ENCODE assay signal across 9 cellular contexts in the genomic region with DNA sequence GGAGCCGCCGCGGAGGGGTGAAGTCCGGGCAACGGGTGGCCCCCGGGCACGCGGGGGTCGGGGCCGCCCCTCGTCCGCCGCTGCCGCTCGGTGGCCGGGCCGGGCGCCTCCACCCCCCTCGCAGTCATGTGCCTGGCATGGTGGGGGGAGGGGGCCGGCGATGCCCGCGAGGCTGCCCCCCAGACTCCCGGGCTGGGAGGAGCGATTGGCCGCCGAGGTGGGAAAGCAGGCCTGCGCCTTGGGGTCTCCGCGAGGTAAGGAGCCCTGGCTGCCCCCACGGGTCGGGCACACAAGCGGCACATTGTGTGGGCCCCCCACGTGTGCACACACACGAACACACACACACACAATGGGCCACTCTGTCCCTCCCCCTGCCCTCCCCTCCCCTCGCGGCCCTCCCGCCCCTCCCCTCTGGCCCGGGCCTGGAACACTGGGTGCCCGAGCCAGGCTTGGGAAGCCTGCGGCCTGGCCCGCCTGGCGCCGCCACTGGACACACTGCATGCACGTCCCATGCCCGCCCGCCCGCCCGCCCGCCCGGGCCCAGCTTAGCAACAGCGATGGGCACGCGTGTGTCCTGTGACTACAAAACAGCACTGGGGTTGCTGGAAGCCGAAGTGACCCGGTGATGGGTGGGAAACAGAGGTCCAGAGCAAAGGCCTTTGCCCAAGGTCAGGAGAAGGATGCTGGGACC. TPM values are rescaled to one million over a fixed set of nuclear protein-coding genes. Genes with fewer than 3 reads are reported as not detected.
A peak's percentile ranks its signal among the peaks of the same experiment; 100 is the strongest.
DNase-seq lines count a peak whose midpoint lies in the region; ATAC-seq and TF ChIP-seq lines count a peak whose summit lies in the region.
"Had no signal": no experiment of that assay in that cellular context is flagged by ENCODE, and none has a peak within 500 bp of the region (broad histone marks: within the 10 kb centered on the region; RNA-seq: fewer than 3 reads in every experiment).

No MANE protein-coding gene starts in this region.

- no peak overlapping the region for H2AFZ ChIP-seq in PC-9

- H3F3A ChIP-seq in PC-9 (ENCODE audit: insufficient read depth, low read depth) = no peaks in the 10 kb centered on the region

- H3K27me3 Mint-ChIP-seq in neural crest cell (ENCODE audit: low read depth) = peaks cover 3% of the 10 kb centered on the region
- peaks cover 12% of the 10 kb centered on the region for H3K27me3 Mint-ChIP-seq in activated CD4-positive, alpha-beta T cell treated with anti-CD3 and anti-CD28 coated beads, Interleukin-2, amount 10 ng/mL, durations not matched to agents 7 days and 5 days
- peaks cover 7% of the 10 kb centered on the region for H3K27me3 Mint-ChIP-seq in activated T-helper 1 cell treated with anti-CD3 and anti-CD28 coated beads, Interleukin-12 subunit alpha, Interleukin-12 subunit beta, Interleukin-2, Interleukin-4 antibody, amounts not matched to agents 30 ng/mL and 10 ng/mL and 1 ng/mL, durations not matched to agents 14 hours and 24 hours and 36 hours (ENCODE audit: insufficient read depth)
- peaks cover 6% of the 10 kb centered on the region for H3K27me3 Mint-ChIP-seq in activated CD8-positive, alpha-beta T cell treated with anti-CD3 and anti-CD28 coated beads for 36 hours

- H3K9me3 Mint-ChIP-seq in neural crest cell = no peaks in the 10 kb centered on the region
- no peaks in the 10 kb centered on the region for H3K9me3 Mint-ChIP-seq in activated CD4-positive, alpha-beta T cell treated with anti-CD3 and anti-CD28 coated beads, Interleukin-2, amount 10 ng/mL, durations not matched to agents 7 days and 5 days
- no peaks in the 10 kb centered on the region for H3K9me3 Mint-ChIP-seq in activated T-helper 1 cell treated with anti-CD3 and anti-CD28 coated beads, Interleukin-12 subunit alpha, Interleukin-12 subunit beta, Interleukin-2, Interleukin-4 antibody, amounts not matched to agents 30 ng/mL and 10 ng/mL and 1 ng/mL, durations not matched to agents 14 hours and 24 hours and 36 hours
- no peaks in the 10 kb centered on the region for H3K9me3 Mint-ChIP-seq in activated CD8-positive, alpha-beta T cell treated with anti-CD3 and anti-CD28 coated beads for 36 hours
- H3K9me3 Mint-ChIP-seq: stimulated activated memory B cell treated with anti-CD40 and anti-IgM and Interleukin-4, amounts not matched to agents 10 μg/mL and 1 μg/mL and 100 μg/mL, for 72 hours had no signal

- H3K27ac ChIP-seq in PC-9 (no peak overlapping the region), esophagus (ENCODE audit: low read depth in 2 of 2, low read length in 1 of 2) (no peak overlapping the region)

- peaks cover 8% of the 10 kb centered on the region for H3K4me1 Mint-ChIP-seq in neural crest cell
- no peaks in the 10 kb centered on the region for H3K4me1 Mint-ChIP-seq in activated CD4-positive, alpha-beta T cell treated with anti-CD3 and anti-CD28 coated beads, Interleukin-2, amount 10 ng/mL, durations not matched to agents 7 days and 5 days
- no peaks in the 10 kb centered on the region for H3K4me1 Mint-ChIP-seq in activated T-helper 1 cell treated with anti-CD3 and anti-CD28 coated beads, Interleukin-12 subunit alpha, Interleukin-12 subunit beta, Interleukin-2, Interleukin-4 antibody, amounts not matched to agents 30 ng/mL and 10 ng/mL and 1 ng/mL, durations not matched to agents 14 hours and 24 hours and 36 hours (ENCODE audit: low read depth)
- H3K4me1 Mint-ChIP-seq in activated CD8-positive, alpha-beta T cell treated with anti-CD3 and anti-CD28 coated beads for 36 hours (ENCODE audit: low read depth) = no peaks in the 10 kb centered on the region

- H3K4me2 ChIP-seq in PC-9 = peak overlapping the region; percentile 38; the same call in 1 of the 2 replicates

- no TSS peak for BruUV-seq in PC-9 (replicated peaks; lab: Mats Ljungman, UMichigan)

- no peaks in the 10 kb centered on the region for H3K9me2 ChIP-seq in PC-9 (ENCODE audit: insufficient read depth)

- intact Hi-C loops in PC-9 (cut with micrococcal nuclease; ENCODE audit: unreplicated experiment) = no loop called here
- intact Hi-C loops in activated T-helper 1 cell treated with anti-CD3 and anti-CD28 coated beads, Interleukin-12 subunit alpha, Interleukin-12 subunit beta, Interleukin-2, Interleukin-4 antibody, amounts not matched to agents 30 ng/mL and 10 ng/mL and 1 ng/mL, durations not matched to agents 14 hours and 24 hours and 36 hours (cut with micrococcal nuclease) = no loop called here
- intact Hi-C loops in activated CD8-positive, alpha-beta T cell treated with anti-CD3 and anti-CD28 coated beads for 36 hours (cut with micrococcal nuclease) = no loop called here

- no peaks in the 10 kb centered on the region for H3K9me3 ChIP-seq in PC-9 (ENCODE audit: insufficient read depth, low read depth)
- no peaks in the 10 kb centered on the region for H3K9me3 ChIP-seq in esophagus (ENCODE audit: control insufficient read depth in 2 of 2, insufficient read depth in 1 of 2, low read depth in 1 of 2, low read length in 1 of 2)

- H4K20me1 ChIP-seq in PC-9 (ENCODE audit: insufficient read depth) = no peaks in the 10 kb centered on the region

- H3K27ac Mint-ChIP-seq in neural crest cell (ENCODE audit: unreplicated experiment) = no peak overlapping the region
- H3K27ac Mint-ChIP-seq in activated CD4-positive, alpha-beta T cell treated with anti-CD3 and anti-CD28 coated beads, Interleukin-2, amount 10 ng/mL, durations not matched to agents 7 days and 5 days = no peak overlapping the region
- H3K27ac Mint-ChIP-seq in activated T-helper 1 cell treated with anti-CD3 and anti-CD28 coated beads, Interleukin-12 subunit alpha, Interleukin-12 subunit beta, Interleukin-2, Interleukin-4 antibody, amounts not matched to agents 30 ng/mL and 10 ng/mL and 1 ng/mL, durations not matched to agents 14 hours and 24 hours and 36 hours = no peak overlapping the region
- no peak overlapping the region for H3K27ac Mint-ChIP-seq in activated CD8-positive, alpha-beta T cell treated with anti-CD3 and anti-CD28 coated beads for 36 hours
- H3K27ac Mint-ChIP-seq: stimulated activated memory B cell treated with anti-CD40 and anti-IgM and Interleukin-4, amounts not matched to agents 10 μg/mL and 1 μg/mL and 100 μg/mL, for 72 hours had no signal

- no peak for ATAC-seq in HG02870 (IDR thresholded peaks at IDR 0.05; ENCODE audit: unreplicated experiment)
- no peak for ATAC-seq in activated CD8-positive, alpha-beta T cell treated with anti-CD3 and anti-CD28 coated beads for 36 hours

- no peaks in the 10 kb centered on the region for H3K79me2 ChIP-seq in PC-9 (ENCODE audit: low read depth)

- H3K36me3 ChIP-seq in PC-9 (ENCODE audit: low read depth) (no peaks in the 10 kb centered on the region), esophagus (ENCODE audit: control insufficient read depth in 2 of 2, insufficient read depth in 2 of 2, low read length in 1 of 2) (no peaks in the 10 kb centered on the region)

- CTCF ChIA-PET in PC-9 (lab: Charles Lee) = no interaction called here
- CTCF ChIA-PET in activated CD4-positive, alpha-beta T cell treated with anti-CD3 and anti-CD28 coated beads, Interleukin-2, amount 10 ng/mL, durations not matched to agents 7 days and 5 days (lab: Charles Lee) = no interaction called here
- CTCF ChIA-PET in activated CD8-positive, alpha-beta T cell treated with anti-CD3 and anti-CD28 coated beads for 36 hours (lab: Charles Lee) = no interaction called here

- TF ChIP-seq CTCF in PC-9 (conservative IDR thresholded peaks at IDR 0.05) = no peak
- no peak for TF ChIP-seq CTCF in neural crest cell (conservative IDR thresholded peaks at IDR 0.05)
- TF ChIP-seq CTCF in activated CD8-positive, alpha-beta T cell treated with anti-CD3 and anti-CD28 coated beads for 36 hours (IDR thresholded peaks at IDR 0.05) = no peak

- 13 to 49% methylated on average over 42 to 54 of the region's 56 CpGs for WGBS in esophagus, 2 donors

- no peaks in the 10 kb centered on the region for H3K36me3 Mint-ChIP-seq in neural crest cell (ENCODE audit: low read depth)
- no peaks in the 10 kb centered on the region for H3K36me3 Mint-ChIP-seq in activated CD4-positive, alpha-beta T cell treated with anti-CD3 and anti-CD28 coated beads, Interleukin-2, amount 10 ng/mL, durations not matched to agents 7 days and 5 days (ENCODE audit: low read depth)
- H3K36me3 Mint-ChIP-seq in activated T-helper 1 cell treated with anti-CD3 and anti-CD28 coated beads, Interleukin-12 subunit alpha, Interleukin-12 subunit beta, Interleukin-2, Interleukin-4 antibody, amounts not matched to agents 30 ng/mL and 10 ng/mL and 1 ng/mL, durations not matched to agents 14 hours and 24 hours and 36 hours (ENCODE audit: low read depth) = no peaks in the 10 kb centered on the region
- no peaks in the 10 kb centered on the region for H3K36me3 Mint-ChIP-seq in activated CD8-positive, alpha-beta T cell treated with anti-CD3 and anti-CD28 coated beads for 36 hours (ENCODE audit: low read depth)

- no peaks in the 10 kb centered on the region for H3K27me3 ChIP-seq in PC-9 (ENCODE audit: insufficient read depth, low read depth)
- no peaks in the 10 kb centered on the region for H3K27me3 ChIP-seq in esophagus (ENCODE audit: control insufficient read depth in 1 of 2, insufficient read depth in 2 of 2, low read length in 2 of 2)

- POLR2A ChIA-PET in PC-9 (lab: Charles Lee; ENCODE audit: unreplicated experiment) = no interaction called here
- POLR2A ChIA-PET in activated CD4-positive, alpha-beta T cell treated with anti-CD3 and anti-CD28 coated beads, Interleukin-2, amount 10 ng/mL, durations not matched to agents 7 days and 5 days (lab: Charles Lee) = no interaction called here
- POLR2A ChIA-PET in activated CD8-positive, alpha-beta T cell treated with anti-CD3 and anti-CD28 coated beads for 36 hours (lab: Charles Lee) = no interaction called here

- H3K4me3 ChIP-seq in PC-9 (no peak overlapping the region; the same call in 1 of the 2 replicates), esophagus (ENCODE audit: low read depth in 1 of 2, low read length in 2 of 2) (peak overlapping the region; percentile 42 to 48)

- H3K4me3 Mint-ChIP-seq in neural crest cell = peak overlapping the region; percentile 84
- no peak overlapping the region for H3K4me3 Mint-ChIP-seq in activated CD4-positive, alpha-beta T cell treated with anti-CD3 and anti-CD28 coated beads, Interleukin-2, amount 10 ng/mL, durations not matched to agents 7 days and 5 days
- H3K4me3 Mint-ChIP-seq in activated T-helper 1 cell treated with anti-CD3 and anti-CD28 coated beads, Interleukin-12 subunit alpha, Interleukin-12 subunit beta, Interleukin-2, Interleukin-4 antibody, amounts not matched to agents 30 ng/mL and 10 ng/mL and 1 ng/mL, durations not matched to agents 14 hours and 24 hours and 36 hours = no peak overlapping the region
- no peak overlapping the region for H3K4me3 Mint-ChIP-seq in activated CD8-positive, alpha-beta T cell treated with anti-CD3 and anti-CD28 coated beads for 36 hours
- H3K4me3 Mint-ChIP-seq: stimulated activated memory B cell treated with anti-CD40 and anti-IgM and Interleukin-4, amounts not matched to agents 10 μg/mL and 1 μg/mL and 100 μg/mL, for 72 hours had no signal

- H3K4me1 ChIP-seq in PC-9 (replicated peaks; ENCODE audit: insufficient read depth) (no peaks in the 10 kb centered on the region), esophagus (ENCODE audit: control insufficient read depth in 2 of 2, insufficient read depth in 2 of 2, low read length in 1 of 2) (peaks cover 0 to 6% of the 10 kb centered on the region in 2 donors)

- DNase-seq in AG08396 (ENCODE audit: low spot score) (peak; percentile 49), PC-9 (peak in 1 of 2 experiments; percentile 27), neural crest cell (ENCODE audit: low read depth, low spot score) (no peak)
- DNase-seq in activated CD4-positive, alpha-beta T cell treated with anti-CD3 and anti-CD28 coated beads, Interleukin-2, amount 10 ng/mL, durations not matched to agents 7 days and 5 days = no peak
- DNase-seq in activated T-helper 1 cell treated with anti-CD3 and anti-CD28 coated beads, Interleukin-12 subunit alpha, Interleukin-12 subunit beta, Interleukin-2, Interleukin-4 antibody, amounts not matched to agents 30 ng/mL and 10 ng/mL and 1 ng/mL, durations not matched to agents 14 hours and 24 hours and 36 hours (ENCODE audit: low spot score) = no peak
- no peak for DNase-seq in activated CD8-positive, alpha-beta T cell treated with anti-CD3 and anti-CD28 coated beads for 36 hours

RNA-seq across cellular contexts. Expression of a gene that starts 1.3 kb away (rescaled TPM):
- total RNA-seq in PC-9 (2021) (37.6 and 40.5 TPM in 2 replicates), neural crest cell (123 and 125 TPM in 2 replicates)
- polyA plus RNA-seq in esophagus = 10 to 100 TPM; 33.0 to 41.4 TPM
- under 1 TPM; 0.65 to 0.69 TPM for total RNA-seq in activated CD4-positive, alpha-beta T cell treated with anti-CD3 and anti-CD28 coated beads, Interleukin-2, amount 10 ng/mL, durations not matched to agents 7 days and 5 days
- total RNA-seq in activated T-helper 1 cell treated with anti-CD3 and anti-CD28 coated beads, Interleukin-12 subunit alpha, Interleukin-12 subunit beta, Interleukin-2, Interleukin-4 antibody, amounts not matched to agents 30 ng/mL and 10 ng/mL and 1 ng/mL, durations not matched to agents 14 hours and 24 hours and 36 hours = 5.9 and 6.0 TPM in 2 replicates
- total RNA-seq in activated CD8-positive, alpha-beta T cell treated with anti-CD3 and anti-CD28 coated beads for 36 hours = 1 to 10 TPM; 2.5 to 2.7 TPM

RNA-seq across cellular contexts. Expression of a gene that starts 15.4 kb away (rescaled TPM):
- total RNA-seq in PC-9 (2021) (1.0 and 4.4 TPM in 2 replicates), neural crest cell (9.4 and 10.2 TPM in 2 replicates)
- 1 to 10 TPM; 5.0 to 6.4 TPM for polyA plus RNA-seq in esophagus
- total RNA-seq in activated CD4-positive, alpha-beta T cell treated with anti-CD3 and anti-CD28 coated beads, Interleukin-2, amount 10 ng/mL, durations not matched to agents 7 days and 5 days = not detected
- 0.15 TPM in 1 of 2 replicates, not detected in the other for total RNA-seq in activated T-helper 1 cell treated with anti-CD3 and anti-CD28 coated beads, Interleukin-12 subunit alpha, Interleukin-12 subunit beta, Interleukin-2, Interleukin-4 antibody, amounts not matched to agents 30 ng/mL and 10 ng/mL and 1 ng/mL, durations not matched to agents 14 hours and 24 hours and 36 hours
- 1 to 10 TPM in 1 of 2 experiments, under 1 TPM in 1; 0.70 to 1.1 TPM for total RNA-seq in activated CD8-positive, alpha-beta T cell treated with anti-CD3 and anti-CD28 coated beads for 36 hours

RNA-seq across cellular contexts. Expression of a gene that starts 35.1 kb away (rescaled TPM):
- total RNA-seq in PC-9 (2021) = 522 and 541 TPM in 2 replicates
- polyA plus RNA-seq in esophagus = 100 to 1,000 TPM in 1 of 2 donors, 10 to 100 TPM in 1; 98.8 to 185 TPM
- total RNA-seq in neural crest cell = 117 and 118 TPM in 2 replicates
- 100 to 1,000 TPM; 142 to 148 TPM for total RNA-seq in activated CD4-positive, alpha-beta T cell treated with anti-CD3 and anti-CD28 coated beads, Interleukin-2, amount 10 ng/mL, durations not matched to agents 7 days and 5 days
- 156 and 166 TPM in 2 replicates for total RNA-seq in activated T-helper 1 cell treated with anti-CD3 and anti-CD28 coated beads, Interleukin-12 subunit alpha, Interleukin-12 subunit beta, Interleukin-2, Interleukin-4 antibody, amounts not matched to agents 30 ng/mL and 10 ng/mL and 1 ng/mL, durations not matched to agents 14 hours and 24 hours and 36 hours
- 100 to 1,000 TPM in 1 of 2 experiments, 10 to 100 TPM in 1; 97.6 to 102 TPM for total RNA-seq in activated CD8-positive, alpha-beta T cell treated with anti-CD3 and anti-CD28 coated beads for 36 hours

RNA-seq across cellular contexts. Expression of a gene that starts 35.6 kb away (rescaled TPM):
- total RNA-seq in PC-9 (2021) (40.0 and 44.9 TPM in 2 replicates), neural crest cell (6.0 and 6.6 TPM in 2 replicates)
- 1 to 10 TPM; 1.8 to 2.9 TPM for polyA plus RNA-seq in esophagus
- 10 to 100 TPM; 15.4 to 16.0 TPM for total RNA-seq in activated CD4-positive, alpha-beta T cell treated with anti-CD3 and anti-CD28 coated beads, Interleukin-2, amount 10 ng/mL, durations not matched to agents 7 days and 5 days
- 8.4 TPM in 2 replicates for total RNA-seq in activated T-helper 1 cell treated with anti-CD3 and anti-CD28 coated beads, Interleukin-12 subunit alpha, Interleukin-12 subunit beta, Interleukin-2, Interleukin-4 antibody, amounts not matched to agents 30 ng/mL and 10 ng/mL and 1 ng/mL, durations not matched to agents 14 hours and 24 hours and 36 hours
- total RNA-seq in activated CD8-positive, alpha-beta T cell treated with anti-CD3 and anti-CD28 coated beads for 36 hours = 1 to 10 TPM; 3.9 to 4.4 TPM

RNA-seq across cellular contexts. Expression of a gene that starts 42.0 kb away (rescaled TPM):
- total RNA-seq in PC-9 (2021) = 1.3 and 1.8 TPM in 2 replicates
- polyA plus RNA-seq in esophagus = under 1 TPM; 0.18 to 0.46 TPM
- total RNA-seq in neural crest cell = 1.7 TPM in 2 replicates
- total RNA-seq in activated CD4-positive, alpha-beta T cell treated with anti-CD3 and anti-CD28 coated beads, Interleukin-2, amount 10 ng/mL, durations not matched to agents 7 days and 5 days = not detected
- total RNA-seq in activated T-helper 1 cell treated with anti-CD3 and anti-CD28 coated beads, Interleukin-12 subunit alpha, Interleukin-12 subunit beta, Interleukin-2, Interleukin-4 antibody, amounts not matched to agents 30 ng/mL and 10 ng/mL and 1 ng/mL, durations not matched to agents 14 hours and 24 hours and 36 hours = 0.10 TPM in 2 replicates
- under 1 TPM in 1 of 2 experiments, not detected in 1; 0.14 TPM for total RNA-seq in activated CD8-positive, alpha-beta T cell treated with anti-CD3 and anti-CD28 coated beads for 36 hours
